17 cellular contexts compared by ENCODE assay signal in genomic region chr17:49603720-49604119, GRCh38. TPM values are rescaled to one million over a fixed set of nuclear protein-coding genes. Genes with fewer than 3 reads are reported as not detected.
A peak's percentile ranks its signal among the peaks of the same experiment; 100 is the strongest.
DNase-seq lines count a peak whose midpoint lies in the region; ATAC-seq and TF ChIP-seq lines count a peak whose summit lies in the region.
"Had no signal": no experiment of that assay in that cellular context is flagged by ENCODE, and none has a peak within 500 bp of the region (broad histone marks: within the 10 kb centered on the region; RNA-seq: fewer than 3 reads in every experiment).

No MANE protein-coding gene starts in this region.

- TF ChIP-seq POLR2A in heart left ventricle (IDR thresholded peaks at IDR 0.05), result no peak

- TF ChIP-seq CTCF in LNCaP clone FGC (IDR thresholded peaks at IDR 0.05; ENCODE audit: control insufficient read depth, extremely low read depth, insufficient read depth), result 0 out of 2 replicates have a peak, but pooled peaks have one; percentile 10
- TF ChIP-seq CTCF in cardiac fibroblast (IDR thresholded peaks at IDR 0.05; ENCODE audit: low read depth, low read length), result peak; percentile 45
- peak in 4 of 12 donors; percentile 14 to 29 (median 22) for TF ChIP-seq CTCF in heart left ventricle (IDR thresholded peaks at IDR 0.05)
- TF ChIP-seq CTCF in tibial artery (IDR thresholded peaks at IDR 0.05), result peak; percentile 8 to 49

- H3K9me3 ChIP-seq in heart left ventricle (no peaks in the 10 kb centered on the region), tibial artery (no peaks in the 10 kb centered on the region)
- H3K9me3 ChIP-seq: adrenal gland, SJSA1 had no signal

- H3K27ac ChIP-seq in heart left ventricle (peak overlapping the region in 7 of 12 donors; percentile 12 to 72 (median 36)), tibial artery (peak overlapping the region; percentile 53 to 61)
- H3K27ac ChIP-seq: SJSA1 had no signal

- H3K36me3 ChIP-seq in heart left ventricle (peaks cover 0 to 100% (median 99%) of the 10 kb centered on the region in 9 donors), tibial artery (peaks cover 49 to 70% (median 64%) of the 10 kb centered on the region in 3 donors)

- ATAC-seq in heart left ventricle (peak in 1 of 4 donors; percentile 33), GM18909 (IDR thresholded peaks at IDR 0.05; ENCODE audit: poor library complexity, unreplicated experiment) (no peak), HG02970 (IDR thresholded peaks at IDR 0.05; ENCODE audit: low FRiP score, unreplicated experiment) (no peak)
- ATAC-seq: CD8-positive, alpha-beta T cell; stimulated activated naive CD8-positive, alpha-beta T cell treated with anti-CD3 and anti-CD28 coated beads, Interleukin-15, amount 100 ng/mL, for 72 hours had no signal

- intact Hi-C loops in heart left ventricle (cut with DNase I), result no loop called here
- intact Hi-C loops in tibial artery (cut with DNase I; ENCODE audit: low total_unique reads), result no loop called here

- H3K27me3 ChIP-seq in heart left ventricle (no peaks in the 10 kb centered on the region), tibial artery (no peaks in the 10 kb centered on the region)
- H3K27me3 ChIP-seq: adrenal gland, SJSA1 had no signal

- H3K4me1 ChIP-seq in heart left ventricle (peaks cover 0 to 32% (median 18%) of the 10 kb centered on the region in 12 donors), tibial artery (peaks cover 0 to 40% (median 21%) of the 10 kb centered on the region in 4 donors)
- H3K4me1 ChIP-seq: SJSA1 had no signal

- DNase-seq in LNCaP clone FGC (ENCODE audit: low read depth) (no peak), cardiac fibroblast (ENCODE audit: low read depth in 2 of 2) (peak; percentile 41 to 59), heart left ventricle (no peak), tibial artery (no peak), glomerular visceral epithelial cell (ENCODE audit: extremely low spot score) (no peak)
- DNase-seq in stimulated activated CD8-positive, alpha-beta memory T cell treated with anti-CD3 and anti-CD28 coated beads, Interleukin-4, amount 100 ng/mL, for 48 hours, result no peak
- DNase-seq: activated CD4-positive, alpha-beta memory T cell treated with anti-CD3 and anti-CD28 coated beads, Interleukin-2, amount 10 ng/mL, durations not matched to agents 7 days and 5 days; adrenal gland; CD8-positive, alpha-beta T cell; effector CD8-positive, alpha-beta T cell; NCI-H1105; stimulated activated naive CD8-positive, alpha-beta T cell treated with anti-CD3 and anti-CD28 coated beads, Interleukin-15, amount 100 ng/mL, for 72 hours had no signal

- H3K4me3 ChIP-seq in LNCaP clone FGC (ENCODE audit: low read depth, low read length) (no peak overlapping the region), cardiac fibroblast (replicated peaks in 1 of 2; ENCODE audit: low read depth in 2 of 2, low read length in 2 of 2) (no peak overlapping the region), heart left ventricle (no peak overlapping the region), tibial artery (no peak overlapping the region)
- H3K4me3 ChIP-seq: adrenal gland, SJSA1 had no signal

- WGBS in heart left ventricle, 4 donors, result 60 to 64% (median 61%) methylated on average over 2 of the region's 2 CpGs

RNA-seq across cellular contexts. Expression of gene NXPH3, which starts 28.0 kb away (rescaled TPM):
- total RNA-seq in heart left ventricle, result 1 to 10 TPM; 2.5 to 6.8 (median 4.5) TPM
- 1 to 10 TPM; 4.0 to 7.9 TPM for polyA plus RNA-seq in heart left ventricle
- total RNA-seq: activated CD4-positive, alpha-beta memory T cell treated with anti-CD3 and anti-CD28 coated beads, Interleukin-2, amount 10 ng/mL, durations not matched to agents 7 days and 5 days; activated T-helper 1 cell treated with anti-CD3 and anti-CD28 coated beads, Interleukin-12 subunit alpha, Interleukin-12 subunit beta, Interleukin-2, Interleukin-4 antibody, amounts not matched to agents 30 ng/mL and 10 ng/mL and 1 ng/mL, durations not matched to agents 14 hours and 24 hours and 36 hours; CD8-positive, alpha-beta T cell; Daoy had no signal

Comparison
In these comparisons a context has a peak if more than half of its experiments do, and no peak if none do; other contexts are left out.
1. DNase-seq: peak in cardiac fibroblast (2 of 2); none in LNCaP clone FGC (single experiment), heart left ventricle (0 of 5), tibial artery (0 of 2), stimulated activated CD8-positive, alpha-beta memory T cell treated with anti-CD3 and anti-CD28 coated beads, Interleukin-4, amount 100 ng/mL, for 48 hours (single experiment) and glomerular visceral epithelial cell (single experiment).